17 cellular contexts compared by ENCODE assay signal in the genomic region with DNA sequence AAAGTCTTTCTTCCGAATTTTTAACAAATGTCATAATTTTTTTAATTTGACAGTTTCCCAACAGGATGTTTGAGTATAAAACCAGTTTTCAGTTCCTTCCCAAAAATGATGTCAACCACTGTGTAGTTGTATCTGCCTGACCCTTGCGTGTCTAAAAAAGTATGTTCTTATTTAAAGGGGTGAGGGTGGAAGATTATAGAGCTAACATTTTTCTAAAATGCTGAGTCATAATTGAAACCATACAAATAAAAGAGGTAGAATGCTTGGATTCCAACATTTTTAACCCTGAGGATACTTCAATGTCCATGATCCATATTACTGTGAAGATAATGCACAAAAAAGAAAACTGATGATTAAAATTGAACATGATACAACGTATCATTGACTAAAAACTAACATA.
DNase-seq lines count a peak whose midpoint lies in the region; ATAC-seq and TF ChIP-seq lines count a peak whose summit lies in the region.
"Had no signal": no experiment of that assay in that cellular context is flagged by ENCODE, and none has a peak within 500 bp of the region (broad histone marks: within the 10 kb centered on the region; RNA-seq: fewer than 3 reads in every experiment).

No MANE protein-coding gene starts in this region.

- no peak overlapping the region for H3K27ac ChIP-seq in GM23248
- H3K27ac ChIP-seq: HL-60 had no signal

- no peaks in the 10 kb centered on the region for H3K9me2 ChIP-seq in GM23248 (ENCODE audit: insufficient read depth)

- H4K20me1 ChIP-seq in GM23248 (ENCODE audit: insufficient read depth) = no peaks in the 10 kb centered on the region

- no peaks in the 10 kb centered on the region for H3K79me2 ChIP-seq in GM23248 (ENCODE audit: insufficient read depth)

- H3K27me3 Mint-ChIP-seq in activated naive CD8-positive, alpha-beta T cell treated with anti-CD3 and anti-CD28 coated beads, Interleukin-2, amount 50 U/mL, for 24 hours = no peaks in the 10 kb centered on the region
- no peaks in the 10 kb centered on the region for H3K27me3 Mint-ChIP-seq in activated naive CD4-positive, alpha-beta T cell treated with anti-CD3 and anti-CD28 coated beads for 36 hours (ENCODE audit: low read depth)
- H3K27me3 Mint-ChIP-seq: B cell; CD4-positive, alpha-beta T cell had no signal

- peaks cover 23% of the 10 kb centered on the region for H3K9me3 Mint-ChIP-seq in activated naive CD8-positive, alpha-beta T cell treated with anti-CD3 and anti-CD28 coated beads, Interleukin-2, amount 50 U/mL, for 24 hours
- H3K9me3 Mint-ChIP-seq in activated naive CD4-positive, alpha-beta T cell treated with anti-CD3 and anti-CD28 coated beads for 36 hours = peaks cover 38% of the 10 kb centered on the region

- no peaks in the 10 kb centered on the region for H3K4me1 ChIP-seq in GM23248 (ENCODE audit: insufficient read depth)
- H3K4me1 ChIP-seq in adipocyte (ENCODE audit: control insufficient read depth, insufficient read depth, low read length) = no peaks in the 10 kb centered on the region
- H3K4me1 ChIP-seq: HAP-1 had no signal

- no peak overlapping the region for H2AFZ ChIP-seq in GM23248

- in situ Hi-C loops in GM23248 (cut with MboI) = no loop called here

- no peak overlapping the region for H3K4me2 ChIP-seq in GM23248 (ENCODE audit: unreplicated experiment)

- H3K9ac ChIP-seq in GM23248 = no peak overlapping the region
- no peak overlapping the region for H3K9ac ChIP-seq in adipocyte (ENCODE audit: low read length)

- intact Hi-C loops in activated naive CD4-positive, alpha-beta T cell treated with anti-CD3 and anti-CD28 coated beads for 36 hours (cut with micrococcal nuclease) = no loop called here

- CTCF ChIA-PET in activated naive CD4-positive, alpha-beta T cell treated with anti-CD3 and anti-CD28 coated beads for 36 hours (lab: Charles Lee) = no interaction called here

- no peak overlapping the region for H3K4me3 Mint-ChIP-seq in activated naive CD8-positive, alpha-beta T cell treated with anti-CD3 and anti-CD28 coated beads, Interleukin-2, amount 50 U/mL, for 24 hours
- H3K4me3 Mint-ChIP-seq in activated naive CD4-positive, alpha-beta T cell treated with anti-CD3 and anti-CD28 coated beads for 36 hours = no peak overlapping the region
- H3K4me3 Mint-ChIP-seq: B cell; CD4-positive, alpha-beta T cell had no signal

- ATAC-seq in HG03439 (IDR thresholded peaks at IDR 0.05; ENCODE audit: unreplicated experiment) = no peak
- no peak for ATAC-seq in activated naive CD8-positive, alpha-beta T cell treated with anti-CD3 and anti-CD28 coated beads, Interleukin-2, amount 50 U/mL, for 24 hours
- ATAC-seq: GM12878 had no signal

- H3K36me3 Mint-ChIP-seq in activated naive CD8-positive, alpha-beta T cell treated with anti-CD3 and anti-CD28 coated beads, Interleukin-2, amount 50 U/mL, for 24 hours (ENCODE audit: low read depth) = peaks cover 28% of the 10 kb centered on the region
- H3K36me3 Mint-ChIP-seq in activated naive CD4-positive, alpha-beta T cell treated with anti-CD3 and anti-CD28 coated beads for 36 hours (ENCODE audit: low read depth) = peaks cover 23% of the 10 kb centered on the region

- peaks cover 1% of the 10 kb centered on the region for H3K4me1 Mint-ChIP-seq in activated naive CD8-positive, alpha-beta T cell treated with anti-CD3 and anti-CD28 coated beads, Interleukin-2, amount 50 U/mL, for 24 hours
- no peaks in the 10 kb centered on the region for H3K4me1 Mint-ChIP-seq in activated naive CD4-positive, alpha-beta T cell treated with anti-CD3 and anti-CD28 coated beads for 36 hours (ENCODE audit: low read depth)

- H3K4me3 ChIP-seq in GM23248 (no peak overlapping the region), adipocyte (ENCODE audit: low read length) (no peak overlapping the region), fibroblast of mammary gland (ENCODE audit: control insufficient read depth, low read depth, low read length) (no peak overlapping the region)
- H3K4me3 ChIP-seq: GM12878, HAP-1 had no signal

- peak; percentile 16 for DNase-seq in AG09319 (ENCODE audit: extremely low read depth, low read depth)
- peak; percentile 8 for DNase-seq in GM23248
- DNase-seq in adipocyte (ENCODE audit: low read depth) = peak; percentile 39
- peak; percentile 23 for DNase-seq in fibroblast of mammary gland (ENCODE audit: low read depth)
- no peak for DNase-seq in activated naive CD8-positive, alpha-beta T cell treated with anti-CD3 and anti-CD28 coated beads, Interleukin-2, amount 50 U/mL, for 24 hours
- no peak for DNase-seq in NAMALWA (ENCODE audit: low spot score)
- no peak for DNase-seq in activated naive CD4-positive, alpha-beta T cell treated with anti-CD3 and anti-CD28 coated beads for 36 hours
- DNase-seq: C1 segment of cervical spinal cord; Calu3; CD4-positive, alpha-beta T cell; DMS 273 treated with DMSO at 0.1 percent for 48 hours; KG1 had no signal

- H3F3A ChIP-seq in GM23248 (ENCODE audit: insufficient read depth) = no peaks in the 10 kb centered on the region

- WGBS in GM23248 (ENCODE audit: low coverage in 1 of 2, low lambda C conversion rate in 2 of 2, missing lambda C conversion rate in 2 of 2), 2 experiments = 64 to 72% methylated on average over 3 of the region's 3 CpGs

- H3K9me3 ChIP-seq in GM23248 (ENCODE audit: low read depth) (no peaks in the 10 kb centered on the region), adipocyte (ENCODE audit: control insufficient read depth, low read length) (no peaks in the 10 kb centered on the region)
- H3K9me3 ChIP-seq: HAP-1 had no signal

- no peaks in the 10 kb centered on the region for H3K27me3 ChIP-seq in GM23248 (replicated peaks; ENCODE audit: insufficient read depth)
- H3K27me3 ChIP-seq in adipocyte (replicated peaks; ENCODE audit: control insufficient read depth, insufficient read depth, low read length) = no peaks in the 10 kb centered on the region

- TF ChIP-seq CTCF in AG09319 (IDR thresholded peaks at IDR 0.05; ENCODE audit: low read depth, low read length) (no peak), fibroblast of mammary gland (conservative IDR thresholded peaks at IDR 0.05; ENCODE audit: control insufficient read depth, insufficient read depth, low read depth, low read length) (no peak)

- no peak overlapping the region for H3K27ac Mint-ChIP-seq in activated naive CD8-positive, alpha-beta T cell treated with anti-CD3 and anti-CD28 coated beads, Interleukin-2, amount 50 U/mL, for 24 hours
- no peak overlapping the region for H3K27ac Mint-ChIP-seq in activated naive CD4-positive, alpha-beta T cell treated with anti-CD3 and anti-CD28 coated beads for 36 hours
- H3K27ac Mint-ChIP-seq: B cell; CD4-positive, alpha-beta T cell had no signal

- H3K36me3 ChIP-seq in GM23248 (ENCODE audit: low read depth) (no peaks in the 10 kb centered on the region), adipocyte (ENCODE audit: control insufficient read depth, insufficient read depth, low read length, severe bottlenecking) (no peaks in the 10 kb centered on the region)
- H3K36me3 ChIP-seq: HAP-1 had no signal

Comparison
In these comparisons a context has a peak if more than half of its experiments do, and no peak if none do; other contexts are left out.
1. DNase-seq: peak in AG09319 (single experiment), GM23248 (single experiment), adipocyte (single experiment) and fibroblast of mammary gland (single experiment); none in activated naive CD8-positive, alpha-beta T cell treated with anti-CD3 and anti-CD28 coated beads, Interleukin-2, amount 50 U/mL, for 24 hours (single experiment), NAMALWA (single experiment) and activated naive CD4-positive, alpha-beta T cell treated with anti-CD3 and anti-CD28 coated beads for 36 hours (single experiment).